ENCODE assay signal across 15 cellular contexts in the genomic region with DNA sequence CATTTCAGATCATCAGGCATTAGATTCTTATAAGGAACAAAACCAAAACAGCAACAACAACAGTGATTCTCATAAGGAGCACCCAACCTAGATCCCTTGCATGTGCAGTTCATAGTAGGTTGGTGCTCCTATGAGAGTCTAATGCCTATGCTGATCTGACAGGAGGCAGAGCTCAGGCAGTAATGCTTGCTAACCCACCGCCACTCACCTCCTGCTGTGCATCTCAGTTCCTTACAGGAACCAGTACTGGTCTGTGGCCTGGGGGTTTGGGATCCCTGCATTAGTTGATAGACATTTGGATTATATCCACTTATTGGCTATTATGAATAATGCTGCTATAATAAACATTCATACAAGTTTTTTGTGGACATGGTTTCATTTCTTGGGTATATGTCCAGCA. TPM values are rescaled to one million over a fixed set of nuclear protein-coding genes. Genes with fewer than 3 reads are reported as not detected.
DNase-seq lines count a peak whose midpoint lies in the region; ATAC-seq, FAIRE-seq and TF ChIP-seq lines count a peak whose summit lies in the region.
"Had no signal": no experiment of that assay in that cellular context is flagged by ENCODE, and none has a peak within 500 bp of the region (broad histone marks: within the 10 kb centered on the region; RNA-seq: fewer than 3 reads in every experiment).

No MANE protein-coding gene starts in this region.

- intact Hi-C loops in K562 (cut with micrococcal nuclease) (no loop called here), right cardiac atrium (cut with DNase I) (no loop called here)

- DNase-seq in ELF-1 (ENCODE audit: low read depth, low spot score) (peak; percentile 23), K562 (ENCODE audit: extremely low read depth in 1 of 4, low spot score in 3 of 4) (no peak), mesendoderm (peak; percentile 70), mucosa of gallbladder (ENCODE audit: low spot score) (no peak), right cardiac atrium (no peak)
- no peak for DNase-seq in activated CD4-positive, alpha-beta memory T cell treated with anti-CD3 and anti-CD28 coated beads, Interleukin-2, amount 10 ng/mL, durations not matched to agents 7 days and 5 days
- DNase-seq: ACHN; C1 segment of cervical spinal cord; Calu3; CD4-positive, alpha-beta T cell; DMS 273 treated with DMSO at 0.1 percent for 48 hours; GOT3; HCEC 1CT had no signal

- H3K79me1 ChIP-seq in mesendoderm (ENCODE audit: low read length): peaks cover 8% of the 10 kb centered on the region

- H3K9me3 ChIP-seq in HEK293 (ENCODE audit: control insufficient read depth, insufficient read depth, low read depth, low read length) (no peaks in the 10 kb centered on the region), K562 (replicated peaks; ENCODE audit: control insufficient read depth, insufficient read depth, low read depth, low read length) (peaks cover 15% of the 10 kb centered on the region), right cardiac atrium (ENCODE audit: control insufficient read depth, low read length) (no peaks in the 10 kb centered on the region)

- WGBS in K562 (ENCODE audit: insufficient coverage, low coverage, missing lambda C conversion rate): 61% methylated on average over 1 of the region's 1 CpG
- no CpG with 5 or more reads among the region's 1 CpG for WGBS in mesendoderm (ENCODE audit: extremely low coverage, insufficient coverage, low lambda C conversion rate)
- WGBS in right cardiac atrium: 95% methylated on average over 1 of the region's 1 CpG

- H2AFZ ChIP-seq in K562 (ENCODE audit: low read depth, low read length): no peak overlapping the region

- no peak overlapping the region for H2BK5ac ChIP-seq in mesendoderm (ENCODE audit: low read length)

- H3K36me3 Mint-ChIP-seq in activated CD4-positive, alpha-beta memory T cell treated with anti-CD3 and anti-CD28 coated beads, Interleukin-2, amount 10 ng/mL, durations not matched to agents 7 days and 5 days (ENCODE audit: low read depth): peaks cover 44% of the 10 kb centered on the region

- H3K4ac ChIP-seq in mesendoderm (ENCODE audit: low read depth, low read length): no peak overlapping the region

- BruUV-seq in K562 (replicated peaks; lab: Mats Ljungman, UMichigan): no TSS peak

- H3K27me3 Mint-ChIP-seq in activated CD4-positive, alpha-beta memory T cell treated with anti-CD3 and anti-CD28 coated beads, Interleukin-2, amount 10 ng/mL, durations not matched to agents 7 days and 5 days: no peaks in the 10 kb centered on the region
- H3K27me3 Mint-ChIP-seq: CD4-positive, alpha-beta T cell had no signal

- no peak overlapping the region for H2AK5ac ChIP-seq in mesendoderm (ENCODE audit: low read length)

- H4K8ac ChIP-seq in mesendoderm (ENCODE audit: low read depth, low read length): no peak overlapping the region

- no peak overlapping the region for H3K27ac ChIP-seq in HEK293 (ENCODE audit: extremely low read depth, low read depth, low read length)
- H3K27ac ChIP-seq in K562 (ENCODE audit: extremely low read depth, low read depth, low read length): no peak overlapping the region
- no peak overlapping the region for H3K27ac ChIP-seq in mesendoderm (ENCODE audit: low read depth, low read length)
- H3K27ac ChIP-seq in right cardiac atrium (ENCODE audit: low read length): no peak overlapping the region

- H3K27me3 ChIP-seq in K562 (ENCODE audit: control insufficient read depth in 2 of 2, insufficient read depth in 2 of 2, low read length in 2 of 2) (no peaks in the 10 kb centered on the region), mesendoderm (ENCODE audit: insufficient read depth, low read length, poor library complexity) (no peaks in the 10 kb centered on the region), right cardiac atrium (ENCODE audit: control insufficient read depth, insufficient read depth) (no peaks in the 10 kb centered on the region)

- TF ChIP-seq POLR2A in K562 (conservative IDR thresholded peaks at IDR 0.05): no peak

- TF ChIP-seq EP300 in K562 (IDR thresholded peaks at IDR 0.05; ENCODE audit: low read length): no peak

- H3K9ac ChIP-seq in K562 (ENCODE audit: insufficient read depth in 1 of 2, low read depth in 2 of 2, low read length in 2 of 2) (no peak overlapping the region), mesendoderm (ENCODE audit: low read length) (no peak overlapping the region)

- TF ChIP-seq CTCF in HEK293 (tag by site-specific recombination; IDR thresholded peaks at IDR 0.05) (no peak), K562 (IDR thresholded peaks at IDR 0.05 in 2 of 3, conservative IDR thresholded peaks at IDR 0.05 in 1 of 3; ENCODE audit: insufficient read depth in 2 of 3, low read depth in 1 of 3, low read length in 3 of 3) (no peak)

- in situ Hi-C loops in K562 (cut with MboI): no loop called here

- no peak overlapping the region for H3K56ac ChIP-seq in mesendoderm (ENCODE audit: low read length)

- POLR2A ChIA-PET in HEK293 (lab: Yijun Ruan, JAX) (interaction anchor here (0.6 kb wide), 1 partner anchor 131 kb away, joined by 4 read pairs; no protein-coding TSS in a partner anchor), K562 (lab: Yijun Ruan, JAX) (no interaction called here)
- POLR2A ChIA-PET in activated CD4-positive, alpha-beta memory T cell treated with anti-CD3 and anti-CD28 coated beads, Interleukin-2, amount 10 ng/mL, durations not matched to agents 7 days and 5 days (lab: Charles Lee): no interaction called here

- H3K27ac Mint-ChIP-seq in activated CD4-positive, alpha-beta memory T cell treated with anti-CD3 and anti-CD28 coated beads, Interleukin-2, amount 10 ng/mL, durations not matched to agents 7 days and 5 days: no peak overlapping the region
- H3K27ac Mint-ChIP-seq: CD4-positive, alpha-beta T cell had no signal

- H4K5ac ChIP-seq in mesendoderm (ENCODE audit: low read length): no peak overlapping the region

- no peaks in the 10 kb centered on the region for H3K4me1 Mint-ChIP-seq in activated CD4-positive, alpha-beta memory T cell treated with anti-CD3 and anti-CD28 coated beads, Interleukin-2, amount 10 ng/mL, durations not matched to agents 7 days and 5 days

- no peak overlapping the region for H3K18ac ChIP-seq in mesendoderm (ENCODE audit: low read length)

- H3K4me1 ChIP-seq in HEK293 (ENCODE audit: control insufficient read depth, insufficient read depth, low read length): no peaks in the 10 kb centered on the region
- no peaks in the 10 kb centered on the region for H3K4me1 ChIP-seq in K562 (replicated peaks in 1 of 2; ENCODE audit: control insufficient read depth in 2 of 2, insufficient read depth in 2 of 2, low read length in 2 of 2)
- no peaks in the 10 kb centered on the region for H3K4me1 ChIP-seq in mesendoderm (ENCODE audit: control insufficient read depth, low read depth, low read length)
- H3K4me1 ChIP-seq in right cardiac atrium (ENCODE audit: control insufficient read depth, insufficient read depth, low read length): peaks cover 3% of the 10 kb centered on the region

- no peak overlapping the region for H3K23ac ChIP-seq in mesendoderm (ENCODE audit: low read length)

- peaks cover 94% of the 10 kb centered on the region for H3K79me2 ChIP-seq in K562 (ENCODE audit: control insufficient read depth, insufficient read depth, low read length)
- peaks cover 36% of the 10 kb centered on the region for H3K79me2 ChIP-seq in mesendoderm (ENCODE audit: control insufficient read depth, insufficient read depth, low read length)

- CTCF ChIA-PET in HEK293 (lab: Yijun Ruan, JAX) (no interaction called here), K562 (lab: Yijun Ruan, JAX; ENCODE audit: low intra/inter-chr PET ratio) (no interaction called here)
- CTCF ChIA-PET in activated CD4-positive, alpha-beta memory T cell treated with anti-CD3 and anti-CD28 coated beads, Interleukin-2, amount 10 ng/mL, durations not matched to agents 7 days and 5 days (lab: Charles Lee): no interaction called here

- FAIRE-seq in K562 (lab: Jason Lieb, UNC): no peak
- FAIRE-seq: GM12878 had no signal

- H3K4me3 Mint-ChIP-seq in activated CD4-positive, alpha-beta memory T cell treated with anti-CD3 and anti-CD28 coated beads, Interleukin-2, amount 10 ng/mL, durations not matched to agents 7 days and 5 days: no peak overlapping the region
- H3K4me3 Mint-ChIP-seq: CD4-positive, alpha-beta T cell had no signal

- H2BK15ac ChIP-seq in mesendoderm (replicated peaks; ENCODE audit: low read depth): no peak overlapping the region

- ATAC-seq in K562 (peak; percentile 64), right cardiac atrium (no peak)
- ATAC-seq: GM12878 had no signal

- H2BK120ac ChIP-seq in mesendoderm (ENCODE audit: low read depth, low read length): no peak overlapping the region

- H3K4me2 ChIP-seq in K562 (ENCODE audit: insufficient read depth, low read length) (no peak overlapping the region), mesendoderm (ENCODE audit: low read length) (no peak overlapping the region)

- no peaks in the 10 kb centered on the region for H3K9me1 ChIP-seq in K562 (ENCODE audit: control insufficient read depth, insufficient read depth, low read length)

- H3K4me3 ChIP-seq in HEK293 (ENCODE audit: low read depth, low read length): no peak overlapping the region
- H3K4me3 ChIP-seq in K562: no peak overlapping the region
- H3K4me3 ChIP-seq in mesendoderm (ENCODE audit: low read length): no peak overlapping the region
- no peak overlapping the region for H3K4me3 ChIP-seq in right cardiac atrium (ENCODE audit: low read length)
- H3K4me3 ChIP-seq: GM12878 had no signal

- no peak for TF ChIP-seq RAD21 in K562 (CRISPR knock-in tag; conservative IDR thresholded peaks at IDR 0.05 in 1 of 2, IDR thresholded peaks at IDR 0.05 in 1 of 2)

- H3K36me3 ChIP-seq in HEK293 (ENCODE audit: control insufficient read depth in 2 of 2, insufficient read depth in 1 of 2, low read length in 2 of 2) (no peaks in the 10 kb centered on the region), K562 (ENCODE audit: control insufficient read depth, insufficient read depth, low read length) (peaks cover 11% of the 10 kb centered on the region), mesendoderm (ENCODE audit: control insufficient read depth, insufficient read depth, low read length) (no peaks in the 10 kb centered on the region)

- H3K9me3 Mint-ChIP-seq in activated CD4-positive, alpha-beta memory T cell treated with anti-CD3 and anti-CD28 coated beads, Interleukin-2, amount 10 ng/mL, durations not matched to agents 7 days and 5 days: peaks cover 23% of the 10 kb centered on the region

- H4K20me1 ChIP-seq in K562 (replicated peaks; ENCODE audit: control insufficient read depth, insufficient read depth, low read length): no peaks in the 10 kb centered on the region

RNA-seq across cellular contexts. Expression of a gene that starts 14.0 kb away (rescaled TPM):
- 80.7 and 221 TPM in 2 replicates for total RNA-seq in K562 (2011; cell fraction: chromatin; rRNA removed; ENCODE audit: low replicate concordance)
- total RNA-seq in K562 (2011; cell fraction: nucleolus; rRNA removed): 23.3 and 38.8 TPM in 2 replicates
- 104 and 220 TPM in 2 replicates for total RNA-seq in K562 (2011; cell fraction: nucleoplasm; rRNA removed)
- 19.4 and 19.8 TPM in 2 replicates for total RNA-seq in K562 (2014; rRNA removed)
- 61.2 and 71.7 TPM in 2 replicates for total RNA-seq in K562 (2014; rRNA removed; fragmentation: Illumina TruSeq; extraction: Trizol)
- total RNA-seq in K562 (2015; rRNA removed; fragmentation: Illumina TruSeq; extraction: Trizol): 50.6 and 56.0 TPM in 2 replicates
- 50.5 and 56.5 TPM in 2 replicates for total RNA-seq in K562 (2021)
- polyA plus RNA-seq in K562 (2011; rRNA removed): 80.4 and 84.7 TPM in 2 replicates
- polyA plus RNA-seq in K562 (2011; cell fraction: cytosol; rRNA removed): 21.2 and 44.7 TPM in 2 replicates
- 65.4 and 98.1 TPM in 2 replicates for polyA plus RNA-seq in K562 (2011; cell fraction: nucleus; rRNA removed)
- polyA plus RNA-seq in K562 (2012): 25.1 and 29.8 TPM in 2 replicates
- 32.0 and 38.9 TPM in 2 replicates for polyA plus RNA-seq in K562 (2014; fragmentation: Illumina TruSeq; extraction: Trizol)
- 10 to 100 TPM; 27.0 to 68.8 TPM for polyA plus RNA-seq in K562 (2014; fragmentation: Nextera tagmentation; extraction: Ambion mirVana)
- 18.6 and 19.1 TPM in 2 replicates for polyA plus RNA-seq in K562 (2014; rRNA removed)
- polyA minus RNA-seq in K562 (2011; rRNA and poly(A)+ RNA removed): 282 and 370 TPM in 2 replicates
- polyA minus RNA-seq in K562 (2011; cell fraction: cytosol; rRNA and poly(A)+ RNA removed): 55.7 and 56.6 TPM in 2 replicates
- 62.1 and 148 TPM in 2 replicates for polyA minus RNA-seq in K562 (2011; cell fraction: nucleus; rRNA and poly(A)+ RNA removed)
- polyA plus RNA-seq in mesendoderm (2013, experiment 1 of 2): 24.2 TPM
- polyA plus RNA-seq in mesendoderm (2013, experiment 2 of 2): 25.2 TPM
- 49.6 TPM for total RNA-seq in mucosa of gallbladder
- total RNA-seq in right cardiac atrium: 10 to 100 TPM; 49.0 to 54.8 (median 53.1) TPM
- polyA plus RNA-seq in right cardiac atrium: 16.9 TPM
- 10 to 100 TPM; 35.9 to 37.3 TPM for total RNA-seq in activated CD4-positive, alpha-beta memory T cell treated with anti-CD3 and anti-CD28 coated beads, Interleukin-2, amount 10 ng/mL, durations not matched to agents 7 days and 5 days

Comparison
In these comparisons a context has a peak if more than half of its experiments do, and no peak if none do; other contexts are left out.
1. DNase-seq: peak in ELF-1 (single experiment) and mesendoderm (single experiment); none in K562 (0 of 4), mucosa of gallbladder (single experiment), right cardiac atrium (0 of 3) and activated CD4-positive, alpha-beta memory T cell treated with anti-CD3 and anti-CD28 coated beads, Interleukin-2, amount 10 ng/mL, durations not matched to agents 7 days and 5 days (single experiment).